Comparison of ENCODE assay signal across 8 cellular contexts in the genomic region with DNA sequence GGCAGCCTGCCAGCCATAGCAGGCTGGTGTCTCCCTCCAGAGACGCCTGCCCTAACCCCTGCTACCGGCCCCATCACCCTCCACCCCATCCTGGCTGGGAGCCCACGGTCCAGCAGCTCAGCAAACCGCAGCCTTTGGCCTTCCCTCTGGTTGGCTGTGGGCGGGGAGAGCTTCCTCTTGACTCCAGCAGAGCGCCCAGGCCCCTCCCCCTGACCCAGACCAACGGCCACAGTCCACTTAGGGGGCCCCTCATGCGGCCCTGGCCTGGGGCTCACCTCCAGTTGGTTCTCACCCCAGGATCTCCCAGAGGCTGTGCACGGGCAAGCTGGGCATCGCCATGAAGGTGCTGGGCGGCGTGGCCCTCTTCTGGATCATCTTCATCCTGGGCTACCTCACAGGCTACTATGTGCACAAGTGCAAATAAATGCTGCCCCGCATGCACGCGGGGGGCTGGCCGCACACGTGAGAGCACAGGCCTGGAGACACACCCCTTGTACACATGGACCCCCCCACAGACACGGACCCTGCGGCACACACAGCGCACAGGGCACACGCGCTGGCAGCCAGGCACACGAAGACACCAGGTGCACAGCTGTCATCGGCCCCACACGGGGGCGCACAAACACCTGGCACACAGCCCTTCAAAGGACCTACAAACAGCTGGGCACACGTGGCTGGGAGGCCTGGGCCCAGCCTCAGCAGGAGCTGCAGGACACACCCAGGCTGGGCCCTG. TPM values are rescaled to one million over a fixed set of nuclear protein-coding genes. Genes with fewer than 3 reads are reported as not detected.
DNase-seq lines count a peak whose midpoint lies in the region; ATAC-seq and TF ChIP-seq lines count a peak whose summit lies in the region.

No MANE protein-coding gene starts in this region.

- H3K18ac ChIP-seq in mesendoderm (ENCODE audit: low read length) = no peak overlapping the region

- H2BK15ac ChIP-seq in mesendoderm (replicated peaks; ENCODE audit: low read depth) = no peak overlapping the region

- peak; percentile 59 for DNase-seq in MCF 10A (ENCODE audit: unreplicated experiment)
- no peak for DNase-seq in breast epithelium (ENCODE audit: low spot score in 2 of 2)
- DNase-seq in NCI-H2081 treated with DMSO at 0.1 percent for 48 hours (lab: John Stamatoyannopoulos, UW) = peak; percentile 2
- peak; percentile 11 to 29 (median 21) for DNase-seq in effector memory CD4-positive, alpha-beta T cell
- DNase-seq in mesendoderm = peak; percentile 76

- POLR2A ChIA-PET in MCF 10A (lab: Yijun Ruan, JAX) = interaction anchor here (0.7 to 1.9 kb wide), 3 partner anchors 18 to 27 kb away, joined by 4 to 7 read pairs (median 6); partner anchors contain the start of gene LRRC47

- H3K4me1 Mint-ChIP-seq in MCF 10A (ENCODE audit: insufficient read depth, unreplicated experiment) = no peaks in the 10 kb centered on the region

- no peak for TF ChIP-seq POLR2A in breast epithelium (IDR thresholded peaks at IDR 0.05)

- no peak overlapping the region for H2BK120ac ChIP-seq in mesendoderm (ENCODE audit: low read depth, low read length)

- H3K4me3 ChIP-seq in breast epithelium (peak overlapping the region in 1 of 3 donors; percentile 11), WI38 (ENCODE audit: low read depth, low read length) (no peak overlapping the region), mesendoderm (ENCODE audit: low read length) (no peak overlapping the region)
- H3K4me3 ChIP-seq in effector memory CD4-positive, alpha-beta T cell (ENCODE audit: insufficient read depth, low read depth, low read length, poor library complexity, severe bottlenecking) = no peak overlapping the region

- no peak overlapping the region for H3K56ac ChIP-seq in mesendoderm (ENCODE audit: low read length)

- H3K27ac Mint-ChIP-seq in MCF 10A (ENCODE audit: low read depth, unreplicated experiment) = no peak overlapping the region

- H3K27me3 Mint-ChIP-seq in MCF 10A (ENCODE audit: insufficient read depth, unreplicated experiment) = no peaks in the 10 kb centered on the region

- BruUV-seq in MCF 10A (replicated peaks; lab: Mats Ljungman, UMichigan) = no TSS peak

- no peak for ATAC-seq in GM21447 (IDR thresholded peaks at IDR 0.05; ENCODE audit: unreplicated experiment)
- ATAC-seq in GM19035 (IDR thresholded peaks at IDR 0.05; ENCODE audit: unreplicated experiment) = no peak

- H3K4me1 ChIP-seq in breast epithelium = peaks cover 10 to 15% of the 10 kb centered on the region in 2 donors
- H3K4me1 ChIP-seq in effector memory CD4-positive, alpha-beta T cell (ENCODE audit: control insufficient read depth, insufficient read depth, low read length, poor library complexity, severe bottlenecking) = peaks cover 15% of the 10 kb centered on the region
- H3K4me1 ChIP-seq in mesendoderm (ENCODE audit: control insufficient read depth, low read depth, low read length) = no peaks in the 10 kb centered on the region

- peak overlapping the region in 1 of 2 donors; percentile 19 for H3K27ac ChIP-seq in breast epithelium
- H3K27ac ChIP-seq in effector memory CD4-positive, alpha-beta T cell (ENCODE audit: insufficient read depth, low read length, poor library complexity, severe bottlenecking) = no peak overlapping the region
- no peak overlapping the region for H3K27ac ChIP-seq in mesendoderm (ENCODE audit: low read depth, low read length)

- H3K9ac ChIP-seq in mesendoderm (ENCODE audit: low read length) = no peak overlapping the region

- H3K36me3 Mint-ChIP-seq in MCF 10A (ENCODE audit: insufficient read depth, unreplicated experiment) = peaks cover 18% of the 10 kb centered on the region

- no peaks in the 10 kb centered on the region for H3K79me2 ChIP-seq in mesendoderm (ENCODE audit: control insufficient read depth, insufficient read depth, low read length)

- no peak overlapping the region for H3K4me2 ChIP-seq in mesendoderm (ENCODE audit: low read length)

- no peak overlapping the region for H2BK5ac ChIP-seq in mesendoderm (ENCODE audit: low read length)

- H2AK5ac ChIP-seq in mesendoderm (ENCODE audit: low read length) = no peak overlapping the region

- no CpG with 5 or more reads among the region's 27 CpGs for WGBS in mesendoderm (ENCODE audit: extremely low coverage, insufficient coverage, low lambda C conversion rate)

- no peak overlapping the region for H3K4me3 Mint-ChIP-seq in MCF 10A (ENCODE audit: unreplicated experiment)

- intact Hi-C loops in MCF 10A (cut with micrococcal nuclease) = no loop called here
- intact Hi-C loops in breast epithelium (cut with DNase I; ENCODE audit: low total_unique reads) = no loop called here

- H3K4ac ChIP-seq in mesendoderm (ENCODE audit: low read depth, low read length) = no peak overlapping the region

- H3K27me3 ChIP-seq in breast epithelium (no peaks in the 10 kb centered on the region), mesendoderm (ENCODE audit: insufficient read depth, low read length, poor library complexity) (no peaks in the 10 kb centered on the region)
- no peaks in the 10 kb centered on the region for H3K27me3 ChIP-seq in effector memory CD4-positive, alpha-beta T cell (replicated peaks; ENCODE audit: control insufficient read depth, insufficient read depth, low read length, poor library complexity, severe bottlenecking)

- H3K9me3 ChIP-seq in breast epithelium = no peaks in the 10 kb centered on the region
- no peaks in the 10 kb centered on the region for H3K9me3 ChIP-seq in effector memory CD4-positive, alpha-beta T cell (ENCODE audit: control insufficient read depth, low read length)

- H3K9me3 Mint-ChIP-seq in MCF 10A (ENCODE audit: unreplicated experiment) = no peaks in the 10 kb centered on the region

- TF ChIP-seq CTCF in MCF 10A (IDR thresholded peaks at IDR 0.05; ENCODE audit: unreplicated experiment) (peak; percentile 34), breast epithelium (IDR thresholded peaks at IDR 0.05) (no peak), WI38 (IDR thresholded peaks at IDR 0.05; ENCODE audit: low read depth, low read length) (peak; percentile 18; the same call in 1 of the 2 replicates)

- CTCF ChIA-PET in MCF 10A (lab: Yijun Ruan, JAX) = interaction anchor here (0.7 to 1.8 kb wide), 5 partner anchors 11 to 180 kb away, joined by 3 to 8 read pairs (median 3); partner anchors contain the start of gene LRRC47

- H3K36me3 ChIP-seq in breast epithelium (peaks cover 7% of the 10 kb centered on the region), mesendoderm (ENCODE audit: control insufficient read depth, insufficient read depth, low read length) (peaks cover 5% of the 10 kb centered on the region)
- peaks cover 12% of the 10 kb centered on the region for H3K36me3 ChIP-seq in effector memory CD4-positive, alpha-beta T cell (ENCODE audit: control insufficient read depth, insufficient read depth, low read length)

- H3K23ac ChIP-seq in mesendoderm (ENCODE audit: low read length) = no peak overlapping the region

- H4K8ac ChIP-seq in mesendoderm (ENCODE audit: low read depth, low read length) = no peak overlapping the region

- no peaks in the 10 kb centered on the region for H3K79me1 ChIP-seq in mesendoderm (ENCODE audit: low read length)

- no peak overlapping the region for H4K5ac ChIP-seq in mesendoderm (ENCODE audit: low read length)

RNA-seq across cellular contexts. Expression of gene SMIM1, which starts 3.1 kb away (rescaled TPM):
- 1.2 TPM in 1 of 2 replicates, not detected in the other for total RNA-seq in MCF 10A (2022)
- 1 to 10 TPM; 1.3 to 4.7 (median 4.6) TPM for total RNA-seq in breast epithelium
- 2.0 TPM for polyA plus RNA-seq in mesendoderm (2013, experiment 1 of 2)
- polyA plus RNA-seq in mesendoderm (2013, experiment 2 of 2) = 2.0 TPM

RNA-seq across cellular contexts. Expression of gene LRRC47, which starts 20.6 kb away (rescaled TPM):
- 46.1 and 53.0 TPM in 2 replicates for total RNA-seq in MCF 10A (2022)
- total RNA-seq in breast epithelium = 10 to 100 TPM; 31.5 to 34.2 (median 34.2) TPM
- 29.4 TPM for polyA plus RNA-seq in mesendoderm (2013, experiment 1 of 2)
- polyA plus RNA-seq in mesendoderm (2013, experiment 2 of 2) = 27.1 TPM

RNA-seq across cellular contexts. Expression of gene CCDC27, which starts 23.4 kb away (rescaled TPM):
- total RNA-seq in MCF 10A (2022) (not detected in 2 replicates), breast epithelium (not detected)
- polyA plus RNA-seq in mesendoderm (2013, experiment 1 of 2) = not detected
- not detected for polyA plus RNA-seq in mesendoderm (2013, experiment 2 of 2)

Comparison
In these comparisons a context has a peak if more than half of its experiments do, and no peak if none do; other contexts are left out.
1. DNase-seq: peak in MCF 10A (single experiment), NCI-H2081 treated with DMSO at 0.1 percent for 48 hours (single experiment), effector memory CD4-positive, alpha-beta T cell (3 of 3) and mesendoderm (single experiment); none in breast epithelium (0 of 2).
2. CTCF ChIP-seq: peak in MCF 10A (single experiment) and WI38 (single experiment); none in breast epithelium (0 of 3).